In genomic region chr2:43000242-43001054, GRCh38 we compare ENCODE assay signal across 12 cellular contexts.
DNase-seq lines count a peak whose midpoint lies in the region; ATAC-seq and TF ChIP-seq lines count a peak whose summit lies in the region.
"Had no signal": no experiment of that assay in that cellular context is flagged by ENCODE, and none has a peak within 500 bp of the region (broad histone marks: within the 10 kb centered on the region; RNA-seq: fewer than 3 reads in every experiment).

No MANE protein-coding gene starts in this region.

- H3K27ac Mint-ChIP-seq in neural progenitor cell: peak overlapping the region; percentile 77
- H3K27ac Mint-ChIP-seq: IgD-negative memory B cell had no signal

- H3K27me3 Mint-ChIP-seq in neural progenitor cell (ENCODE audit: insufficient read depth, low read depth): peaks cover 15% of the 10 kb centered on the region

- H4K5ac ChIP-seq in mesendoderm (ENCODE audit: low read length): no peak overlapping the region

- H3K36me3 ChIP-seq in BLaER1: no peaks in the 10 kb centered on the region
- no peaks in the 10 kb centered on the region for H3K36me3 ChIP-seq in neural progenitor cell
- H3K36me3 ChIP-seq in mesendoderm (ENCODE audit: control insufficient read depth, insufficient read depth, low read length): no peaks in the 10 kb centered on the region

- H3K4ac ChIP-seq in mesendoderm (ENCODE audit: low read depth, low read length): no peak overlapping the region

- H3K36me3 Mint-ChIP-seq in neural progenitor cell: no peaks in the 10 kb centered on the region
- H3K36me3 Mint-ChIP-seq: IgD-negative memory B cell had no signal

- H2AK5ac ChIP-seq in mesendoderm (ENCODE audit: low read length): no peak overlapping the region

- no peaks in the 10 kb centered on the region for H4K20me1 ChIP-seq in BLaER1
- no peaks in the 10 kb centered on the region for H4K20me1 ChIP-seq in neural progenitor cell (ENCODE audit: low read depth)

- peak overlapping the region; percentile 41; the same call in 1 of the 2 replicates for H3K27ac ChIP-seq in BLaER1
- H3K27ac ChIP-seq in neural progenitor cell: no peak overlapping the region
- no peak overlapping the region for H3K27ac ChIP-seq in mesendoderm (ENCODE audit: low read depth, low read length)

- H3K9me3 ChIP-seq in BLaER1: peaks cover 12% of the 10 kb centered on the region
- peaks cover 6% of the 10 kb centered on the region for H3K9me3 ChIP-seq in neural progenitor cell (ENCODE audit: low read depth)

- DNase-seq in epidermal melanocyte (ENCODE audit: insufficient read length, low spot score): peak; percentile 72
- no peak for DNase-seq in neural progenitor cell (ENCODE audit: low spot score)
- DNase-seq in activated gamma-delta T cell treated with Interleukin-2 at 50 U/mL for 16 hours: no peak
- no peak for DNase-seq in NCI-H128 (lab: John Stamatoyannopoulos, UW; ENCODE audit: unreplicated experiment)
- DNase-seq in mesendoderm: no peak
- DNase-seq: activated naive CD4-positive, alpha-beta T cell treated with anti-CD3 and anti-CD28 coated beads, Interleukin-2, amount 50 U/mL, for 16 hours; effector CD4-positive, alpha-beta T cell; stimulated activated CD4-positive, alpha-beta T cell treated with anti-CD3 and anti-CD28 coated beads, Interleukin-2, amount 100 ng/mL, for 48 hours had no signal

- H3K79me1 ChIP-seq in mesendoderm (ENCODE audit: low read length): no peaks in the 10 kb centered on the region

- no peak overlapping the region for H2AFZ ChIP-seq in neural progenitor cell (replicated peaks)

- no CpG with 5 or more reads among the region's 25 CpGs for WGBS in mesendoderm (ENCODE audit: extremely low coverage, insufficient coverage, low lambda C conversion rate)

- peak overlapping the region; percentile 78 for H3K4me2 ChIP-seq in BLaER1
- no peak overlapping the region for H3K4me2 ChIP-seq in neural progenitor cell
- no peak overlapping the region for H3K4me2 ChIP-seq in mesendoderm (ENCODE audit: low read length)

- no peak overlapping the region for H2BK120ac ChIP-seq in mesendoderm (ENCODE audit: low read depth, low read length)

- no peak overlapping the region for H2BK5ac ChIP-seq in mesendoderm (ENCODE audit: low read length)

- H3K9ac ChIP-seq in BLaER1: no peak overlapping the region
- H3K9ac ChIP-seq in neural progenitor cell: no peak overlapping the region
- H3K9ac ChIP-seq in mesendoderm (ENCODE audit: low read length): no peak overlapping the region

- H3K4me3 Mint-ChIP-seq in neural progenitor cell: no peak overlapping the region
- H3K4me3 Mint-ChIP-seq: IgD-negative memory B cell had no signal

- ATAC-seq in HG02610 (IDR thresholded peaks at IDR 0.05; ENCODE audit: unreplicated experiment): peak; percentile 82
- ATAC-seq in HG02852 (IDR thresholded peaks at IDR 0.05; ENCODE audit: unreplicated experiment): no peak

- no peak overlapping the region for H3K56ac ChIP-seq in mesendoderm (ENCODE audit: low read length)

- H3K23ac ChIP-seq in mesendoderm (ENCODE audit: low read length): no peak overlapping the region

- H3K4me3 ChIP-seq in BLaER1 (no peak overlapping the region), neural progenitor cell (no peak overlapping the region), mesendoderm (ENCODE audit: low read length) (no peak overlapping the region)

- H3K9me3 Mint-ChIP-seq in neural progenitor cell: peaks cover 8% of the 10 kb centered on the region

- H3K27me3 ChIP-seq in BLaER1 (no peaks in the 10 kb centered on the region), neural progenitor cell (no peaks in the 10 kb centered on the region), mesendoderm (ENCODE audit: insufficient read depth, low read length, poor library complexity) (no peaks in the 10 kb centered on the region)

- H3K4me1 ChIP-seq in BLaER1 (peaks cover 46% of the 10 kb centered on the region), neural progenitor cell (peaks cover 15% of the 10 kb centered on the region), mesendoderm (ENCODE audit: control insufficient read depth, low read depth, low read length) (no peaks in the 10 kb centered on the region)

- H2BK15ac ChIP-seq in mesendoderm (replicated peaks; ENCODE audit: low read depth): no peak overlapping the region

- no peaks in the 10 kb centered on the region for H3F3A ChIP-seq in neural progenitor cell (ENCODE audit: low read depth)

- H3K4me1 Mint-ChIP-seq in neural progenitor cell: peaks cover 19% of the 10 kb centered on the region

- H3K79me2 ChIP-seq in neural progenitor cell (ENCODE audit: low read depth) (no peaks in the 10 kb centered on the region), mesendoderm (ENCODE audit: control insufficient read depth, insufficient read depth, low read length) (no peaks in the 10 kb centered on the region)

- TF ChIP-seq CTCF in neural progenitor cell (IDR thresholded peaks at IDR 0.05): no peak

- H4K8ac ChIP-seq in mesendoderm (ENCODE audit: low read depth, low read length): no peak overlapping the region

- H3K18ac ChIP-seq in mesendoderm (ENCODE audit: low read length): no peak overlapping the region
